In genomic region chr22:33519140-33519973, GRCh38 we compare ENCODE assay signal across 8 cellular contexts.
DNase-seq lines count a peak whose midpoint lies in the region; ATAC-seq and TF ChIP-seq lines count a peak whose summit lies in the region.

No MANE protein-coding gene starts in this region.

- in situ Hi-C loops in HAP-1 (cut with MboI; ENCODE audit: low sequenced_read_pairs) = loop anchor here (25.0 kb wide), 1 partner anchor 593 kb away; no protein-coding TSS in a partner anchor
- in situ Hi-C loops in Panc1 (cut with HindIII; ENCODE audit: low pct_unique_long_range_greater_than_20kb, low sequenced_read_pairs) = no loop called here

- H3K27ac ChIP-seq in Panc1 (ENCODE audit: low read length) = no peak overlapping the region

- no peak overlapping the region for H3K4me3 ChIP-seq in HAP-1
- no peak overlapping the region for H3K4me3 ChIP-seq in Panc1 (ENCODE audit: low read depth in 2 of 2, low read length in 2 of 2)
- no peak overlapping the region for H3K4me3 ChIP-seq in mucosa of descending colon

- no TSS peak for BruUV-seq in Panc1 (replicated peaks; lab: Mats Ljungman, UMichigan)

- no peak for TF ChIP-seq POLR2A in erythroblast (IDR thresholded peaks at IDR 0.05; ENCODE audit: low read length)

- ATAC-seq in Panc1 = no peak
- ATAC-seq in mucosa of descending colon = peak; percentile 81
- ATAC-seq in HG03108 (IDR thresholded peaks at IDR 0.05; ENCODE audit: unreplicated experiment) = no peak
- no peak for ATAC-seq in HG03378 (IDR thresholded peaks at IDR 0.05; ENCODE audit: unreplicated experiment)

- POLR2A ChIA-PET in Panc1 (lab: Charles Lee) = no interaction called here

- H3K36me3 ChIP-seq in HAP-1 (replicated peaks) = no peaks in the 10 kb centered on the region
- no peaks in the 10 kb centered on the region for H3K36me3 ChIP-seq in Panc1 (ENCODE audit: control insufficient read depth, insufficient read depth, low read length)
- H3K36me3 ChIP-seq in mucosa of descending colon (ENCODE audit: low read depth) = no peaks in the 10 kb centered on the region

- CTCF ChIA-PET in Panc1 (lab: Charles Lee) = interaction anchor here (0.6 to 0.7 kb wide), 2 partner anchors 362 to 1503 kb away, joined by 11 to 12 read pairs; no protein-coding TSS in a partner anchor

- TF ChIP-seq CTCF in Panc1 (IDR thresholded peaks at IDR 0.05) = peak; percentile 58
- peak; percentile 35 for TF ChIP-seq CTCF in mucosa of descending colon (IDR thresholded peaks at IDR 0.05)

- no peaks in the 10 kb centered on the region for H3K9me3 ChIP-seq in HAP-1
- no peaks in the 10 kb centered on the region for H3K9me3 ChIP-seq in Panc1 (ENCODE audit: control insufficient read depth, insufficient read depth, low read depth, low read length)
- H3K9me3 ChIP-seq in mucosa of descending colon = no peaks in the 10 kb centered on the region

- no peaks in the 10 kb centered on the region for H3K4me1 ChIP-seq in HAP-1
- no peaks in the 10 kb centered on the region for H3K4me1 ChIP-seq in Panc1 (ENCODE audit: control insufficient read depth, insufficient read depth, low read length)
- no peaks in the 10 kb centered on the region for H3K4me1 ChIP-seq in mucosa of descending colon (ENCODE audit: low read depth)

- intact Hi-C loops in Panc1 (cut with micrococcal nuclease; ENCODE audit: unreplicated experiment) = loop anchor here (10.0 kb wide), 1 partner anchor 55 kb away; no protein-coding TSS in a partner anchor
- intact Hi-C loops in mucosa of descending colon (cut with DNase I, micrococcal nuclease) = no loop called here

- DNase-seq in D341Med (ENCODE audit: low spot score) (peak; percentile 65), HAP-1 (ENCODE audit: low spot score in 2 of 2) (peak; percentile 38 to 60), Panc1 (ENCODE audit: low read depth, low spot score) (no peak), erythroblast (lab: John Stamatoyannopoulos, UW) (peak; percentile 42 to 58), mucosa of descending colon (peak in 1 of 3 donors; percentile 74), OCI-M2 (lab: John Stamatoyannopoulos, UW; ENCODE audit: unreplicated experiment) (no peak)

- H3K27me3 ChIP-seq in HAP-1 (ENCODE audit: low read depth) (no peaks in the 10 kb centered on the region), Panc1 (ENCODE audit: control insufficient read depth, insufficient read depth, low read length) (no peaks in the 10 kb centered on the region)

Comparison
In these comparisons a context has a peak if more than half of its experiments do, and no peak if none do; other contexts are left out.
1. DNase-seq: peak in D341Med (single experiment), HAP-1 (2 of 2) and erythroblast (2 of 2); none in Panc1 (single experiment) and OCI-M2 (single experiment).